21 cellular contexts compared by ENCODE assay signal in genomic region chr10:93997546-93997945, GRCh38. TPM values are rescaled to one million over a fixed set of nuclear protein-coding genes. Genes with fewer than 3 reads are reported as not detected.
"Had no signal": no experiment of that assay in that cellular context is flagged by ENCODE, and none has a peak within 500 bp of the region (broad histone marks: within the 10 kb centered on the region; RNA-seq: fewer than 3 reads in every experiment).

No MANE protein-coding gene starts in this region.

- H3K27ac ChIP-seq: coronary artery, epithelial cell of prostate, esophagus squamous epithelium, gastrocnemius medialis, heart right ventricle, left lung, lower lobe of right lung had no signal

- ATAC-seq: esophagus mucosa, gastrocnemius medialis, heart right ventricle, left cardiac atrium, left lung, left ventricle myocardium superior, lower lobe of right lung had no signal

- H3K9me3 ChIP-seq: esophagus squamous epithelium, gastrocnemius medialis, heart right ventricle, left lung, lower lobe of right lung had no signal

- H3K27ac Mint-ChIP-seq: naive B cell had no signal

- H3K36me3 ChIP-seq: esophagus squamous epithelium, gastrocnemius medialis, heart right ventricle, left lung, lower lobe of right lung had no signal

- H3K4me3 Mint-ChIP-seq: naive B cell had no signal

- H3K4me3 ChIP-seq: coronary artery, esophagus squamous epithelium, gastrocnemius medialis, heart right ventricle, left lung, lower lobe of right lung had no signal

- DNase-seq: effector memory CD4-positive, alpha-beta T cell; erythroblast; esophagus squamous epithelium; foreskin fibroblast; foreskin melanocyte; gastrocnemius medialis; glutamatergic neuron; head of caudate nucleus; heart right ventricle; hippocampal formation; left cardiac atrium; left lung; left ventricle myocardium superior; lower lobe of right lung; mesenchymal stem cell; midbrain; naive B cell had no signal

- H3K27me3 ChIP-seq: gastrocnemius medialis had no signal

RNA-seq across cellular contexts. Expression of gene PLCE1, which starts 3.8 kb away (rescaled TPM):
- total RNA-seq: mononuclear cell had no signal
